Comparison of ENCODE assay signal across 8 cellular contexts in genomic region chr14:52551696-52552062, GRCh38. TPM values are rescaled to one million over a fixed set of nuclear protein-coding genes. Genes with fewer than 3 reads are reported as not detected.
DNase-seq lines count a peak whose midpoint lies in the region; ATAC-seq, FAIRE-seq and TF ChIP-seq lines count a peak whose summit lies in the region.

No MANE protein-coding gene starts in this region.

- peak overlapping the region; percentile 82 for H3K27ac ChIP-seq in SU-DHL-6 (ENCODE audit: low read depth, low read length)

- peaks cover 16% of the 10 kb centered on the region for H3F3A ChIP-seq in SU-DHL-6 (ENCODE audit: insufficient read depth)

- peak overlapping the region; percentile 92 for H3K4me2 ChIP-seq in SU-DHL-6 (ENCODE audit: low read depth, low read length, poor library complexity, severe bottlenecking)

- H4K20me1 ChIP-seq in SU-DHL-6 (ENCODE audit: low read depth, low read length): no peaks in the 10 kb centered on the region

- H3K79me2 ChIP-seq in SU-DHL-6 (ENCODE audit: insufficient read depth, low read length): peaks cover 58% of the 10 kb centered on the region

- peak overlapping the region; percentile 75 for H2AFZ ChIP-seq in SU-DHL-6 (ENCODE audit: low read depth, low read length, severe bottlenecking)

- TF ChIP-seq POLR2A in erythroblast (IDR thresholded peaks at IDR 0.05; ENCODE audit: low read length): no peak

- H3K9me2 ChIP-seq in SU-DHL-6 (replicated peaks; ENCODE audit: insufficient read depth, low read length): no peaks in the 10 kb centered on the region

- H3K4me3 ChIP-seq in SU-DHL-6 (ENCODE audit: insufficient read depth, low read length, poor library complexity, severe bottlenecking): peak overlapping the region; percentile 85

- FAIRE-seq in G401.6 (lab: Jason Lieb, UNC): peak; percentile 87

- peak; percentile 20 for DNase-seq in LoVo (ENCODE audit: low spot score)
- DNase-seq in erythroblast (lab: John Stamatoyannopoulos, UW): peak; percentile 70 to 81
- peak; percentile 6 for DNase-seq in myocyte (ENCODE audit: low read depth)
- DNase-seq in NCI-H2196 treated with DMSO at 0.1 percent for 48 hours (lab: John Stamatoyannopoulos, UW; ENCODE audit: unreplicated experiment): no peak
- DNase-seq in activated effector memory CD4-positive, alpha-beta T cell treated with anti-CD3 and anti-CD28 coated beads, Interleukin-2, amount 50 U/mL, for 16 hours: no peak

- H3K27me3 ChIP-seq in SU-DHL-6 (ENCODE audit: low read length): no peaks in the 10 kb centered on the region

- peak overlapping the region; percentile 86 for H3K9ac ChIP-seq in SU-DHL-6 (ENCODE audit: low read length)

- peak; percentile 40 for TF ChIP-seq CTCF in SU-DHL-6 (IDR thresholded peaks at IDR 0.05; ENCODE audit: insufficient read depth, low read length, poor library complexity, severe bottlenecking)

- ATAC-seq in GM21360 (IDR thresholded peaks at IDR 0.05; ENCODE audit: unreplicated experiment): no peak

- H3K9me3 ChIP-seq in SU-DHL-6 (ENCODE audit: insufficient read depth, low read length): no peaks in the 10 kb centered on the region

- 0 out of 2 replicates have a peak, but pooled peaks cover 9% of the 10 kb centered on the region for H3K36me3 ChIP-seq in SU-DHL-6 (ENCODE audit: low read length)

RNA-seq across cellular contexts. Expression of gene TXNDC16, which starts 0.6 kb away (rescaled TPM):
- 6.7 and 7.6 TPM in 2 replicates for total RNA-seq in myocyte
- 3.7 TPM for polyA plus RNA-seq in myocyte (2012)

RNA-seq across cellular contexts. Expression of gene GPR137C, which starts 1.0 kb away (rescaled TPM):
- 1.2 and 1.6 TPM in 2 replicates for total RNA-seq in myocyte
- 0.79 TPM for polyA plus RNA-seq in myocyte (2012)

Comparison
In these comparisons a context has a peak if more than half of its experiments do, and no peak if none do; other contexts are left out.
1. DNase-seq: peak in LoVo (single experiment), erythroblast (2 of 2) and myocyte (single experiment); none in NCI-H2196 treated with DMSO at 0.1 percent for 48 hours (single experiment) and activated effector memory CD4-positive, alpha-beta T cell treated with anti-CD3 and anti-CD28 coated beads, Interleukin-2, amount 50 U/mL, for 16 hours (single experiment).